13 cellular contexts compared by ENCODE assay signal in genomic region chr17:78322858-78323455, GRCh38. TPM values are rescaled to one million over a fixed set of nuclear protein-coding genes. Genes with fewer than 3 reads are reported as not detected.
DNase-seq lines count a peak whose midpoint lies in the region; ATAC-seq, FAIRE-seq and TF ChIP-seq lines count a peak whose summit lies in the region.
"Had no signal": no experiment of that assay in that cellular context is flagged by ENCODE, and none has a peak within 500 bp of the region (broad histone marks: within the 10 kb centered on the region; RNA-seq: fewer than 3 reads in every experiment).

No MANE protein-coding gene starts in this region.

- intact Hi-C loops in dendritic cell treated with granulocyte-macrophage colony-stimulating factor and Interleukin-4, amounts not matched to agents 40 ng/mL and 50 ng/mL, for 4 days (cut with micrococcal nuclease): no loop called here
- intact Hi-C loops in HepG2 (cut with micrococcal nuclease; ENCODE audit: unreplicated experiment): no loop called here

- H4K20me1 ChIP-seq in HepG2 (ENCODE audit: insufficient read depth, low read length): no peaks in the 10 kb centered on the region

- no peaks in the 10 kb centered on the region for H3K9me3 Mint-ChIP-seq in dendritic cell treated with granulocyte-macrophage colony-stimulating factor and Interleukin-4, amounts not matched to agents 40 ng/mL and 50 ng/mL, for 4 days
- H3K9me3 Mint-ChIP-seq: CD4-positive, CD25-positive, alpha-beta regulatory T cell had no signal

- TF ChIP-seq RAD21 in HepG2 (CRISPR knock-in tag; IDR thresholded peaks at IDR 0.05): no peak

- H3K27ac Mint-ChIP-seq in dendritic cell treated with granulocyte-macrophage colony-stimulating factor and Interleukin-4, amounts not matched to agents 40 ng/mL and 50 ng/mL, for 4 days: peak overlapping the region; percentile 92

- H3K4me3 Mint-ChIP-seq in dendritic cell treated with granulocyte-macrophage colony-stimulating factor and Interleukin-4, amounts not matched to agents 40 ng/mL and 50 ng/mL, for 4 days: no peak overlapping the region
- H3K4me3 Mint-ChIP-seq: CD4-positive, CD25-positive, alpha-beta regulatory T cell had no signal

- H3K27me3 ChIP-seq in HepG2 (ENCODE audit: control insufficient read depth in 1 of 2, insufficient read depth in 2 of 2, low read length in 2 of 2): peaks cover 14 to 72% of the 10 kb centered on the region in 2 experiments

- no peak overlapping the region for H3K27ac ChIP-seq in HepG2 (ENCODE audit: extremely low read length, insufficient read depth, low read length)

- ATAC-seq in HepG2: no peak
- no peak for ATAC-seq in GM21528 (IDR thresholded peaks at IDR 0.05; ENCODE audit: low FRiP score, unreplicated experiment)
- ATAC-seq in HG02970 (IDR thresholded peaks at IDR 0.05; ENCODE audit: low FRiP score, unreplicated experiment): no peak
- ATAC-seq in GM21723 (IDR thresholded peaks at IDR 0.05; ENCODE audit: unreplicated experiment): no peak

- H3K9me3 ChIP-seq in HepG2 (ENCODE audit: low read length): no peaks in the 10 kb centered on the region

- TF ChIP-seq CTCF in HepG2 (CRISPR knock-in tag; IDR thresholded peaks at IDR 0.05): no peak

- POLR2A ChIA-PET in HepG2 (lab: Yijun Ruan, JAX): no interaction called here

- FAIRE-seq in HepG2 (lab: Jason Lieb, UNC): no peak

- DNase-seq in ELR (ENCODE audit: low read depth): peak; percentile 43
- no peak for DNase-seq in HepG2 (ENCODE audit: low spot score)
- DNase-seq in skeletal muscle cell (ENCODE audit: low read depth): peak; percentile 86
- DNase-seq in DMS153 (lab: John Stamatoyannopoulos, UW): no peak
- DNase-seq: CD4-positive, CD25-positive, alpha-beta regulatory T cell; effector CD4-positive, alpha-beta T cell; NCI-H1417 treated with DMSO at 0.1 percent for 48 hours; retina had no signal

- peaks cover 18% of the 10 kb centered on the region for H3K4me1 ChIP-seq in HepG2 (ENCODE audit: insufficient read depth, low read length)

- H3K27me3 Mint-ChIP-seq in dendritic cell treated with granulocyte-macrophage colony-stimulating factor and Interleukin-4, amounts not matched to agents 40 ng/mL and 50 ng/mL, for 4 days: no peaks in the 10 kb centered on the region
- H3K27me3 Mint-ChIP-seq: CD4-positive, CD25-positive, alpha-beta regulatory T cell had no signal

- no peak overlapping the region for H3K9ac ChIP-seq in HepG2 (ENCODE audit: insufficient read depth, low read depth, low read length)

- H3K36me3 Mint-ChIP-seq in dendritic cell treated with granulocyte-macrophage colony-stimulating factor and Interleukin-4, amounts not matched to agents 40 ng/mL and 50 ng/mL, for 4 days (ENCODE audit: low read depth): no peaks in the 10 kb centered on the region
- H3K36me3 Mint-ChIP-seq: CD4-positive, CD25-positive, alpha-beta regulatory T cell had no signal

- H3K4me3 ChIP-seq in HepG2 (replicated peaks in 1 of 3; ENCODE audit: insufficient read depth in 1 of 3, low read depth in 2 of 3, low read length in 3 of 3): no peak overlapping the region
- no peak overlapping the region for H3K4me3 ChIP-seq in skeletal muscle cell (ENCODE audit: low read depth, low read length)

- no peak for TF ChIP-seq POLR2A in HepG2 (IDR thresholded peaks at IDR 0.05; ENCODE audit: insufficient read depth in 1 of 2, low read depth in 2 of 2, low read length in 2 of 2)

- H3K4me2 ChIP-seq in HepG2 (ENCODE audit: low read depth, low read length): no peak overlapping the region

- H3K4me1 Mint-ChIP-seq in dendritic cell treated with granulocyte-macrophage colony-stimulating factor and Interleukin-4, amounts not matched to agents 40 ng/mL and 50 ng/mL, for 4 days (ENCODE audit: low read depth): peaks cover 60% of the 10 kb centered on the region

- H3K36me3 ChIP-seq in HepG2 (replicated peaks in 1 of 2; ENCODE audit: control insufficient read depth in 1 of 2, insufficient read depth in 2 of 2, low read length in 2 of 2): no peaks in the 10 kb centered on the region

- CTCF ChIA-PET in HepG2 (lab: Yijun Ruan, JAX; ENCODE audit: low intra/inter-chr PET ratio, low total read pairs): no interaction called here

- TF ChIP-seq EP300 in HepG2 (IDR thresholded peaks at IDR 0.05; ENCODE audit: low read depth in 2 of 2, low read length in 2 of 2) (no peak), HepG2 (CRISPR knock-in tag; IDR thresholded peaks at IDR 0.05; ENCODE audit: borderline replicate concordance) (no peak)

- no peak overlapping the region for H2AFZ ChIP-seq in HepG2 (ENCODE audit: low read length)

- BruUV-seq in HepG2 (replicated peaks; lab: Mats Ljungman, UMichigan): no TSS peak

- no peaks in the 10 kb centered on the region for H3K79me2 ChIP-seq in HepG2 (ENCODE audit: insufficient read depth, low read length)

- WGBS in HepG2 (ENCODE audit: low lambda C conversion rate): 42% methylated on average over 14 of the region's 16 CpGs

- in situ Hi-C loops in HepG2 (cut with HindIII; ENCODE audit: extremely low pct_ligation_motif_present, low pct_unique_long_range_greater_than_20kb): no loop called here

TF ChIP-seq in HepG2, 621 proteins besides CTCF, POLR2A, EP300 and RAD21 (continues in another document):
- TF ChIP-seq ZNF83 (CRISPR knock-in tag; IDR thresholded peaks at IDR 0.05; ENCODE audit: borderline replicate concordance) (no peak), ELF3 (CRISPR knock-in tag; IDR thresholded peaks at IDR 0.05) (no peak), ZNF788 (CRISPR knock-in tag; IDR thresholded peaks at IDR 0.05; ENCODE audit: borderline replicate concordance) (0 out of 2 replicates have a peak, but pooled peaks have one; percentile 21), GABPA (IDR thresholded peaks at IDR 0.05; ENCODE audit: low read depth, low read length) (no peak), GABPA (CRISPR knock-in tag; IDR thresholded peaks at IDR 0.05; ENCODE audit: low read depth) (peak; percentile 62; the same call in 1 of the 2 replicates), ZNF772 (CRISPR knock-in tag; IDR thresholded peaks at IDR 0.05) (no peak), RARA (CRISPR knock-in tag; IDR thresholded peaks at IDR 0.05) (0 out of 2 replicates have a peak, but pooled peaks have one; percentile 16), YY1 (IDR thresholded peaks at IDR 0.05; ENCODE audit: insufficient read depth, insufficient replicate concordance, low read depth, low read length) (no peak), BHLHE40 (IDR thresholded peaks at IDR 0.05; ENCODE audit: low read length) (no peak)

RNA-seq across cellular contexts. Expression of gene SOCS3, which starts 36.9 kb away (rescaled TPM):
- total RNA-seq in HepG2 (2016; rRNA removed; fragmentation: Illumina TruSeq; extraction: Trizol): 0.66 and 0.77 TPM in 2 replicates
- 0.30 and 0.35 TPM in 2 replicates for total RNA-seq in HepG2 (2016; cell fraction: cytosol; rRNA removed; fragmentation: Illumina TruSeq; extraction: Trizol; ENCODE audit: low read depth)
- total RNA-seq in HepG2 (2016; cell fraction: insoluble cytoplasmic fraction; rRNA removed; fragmentation: Illumina TruSeq; extraction: Trizol): 0.59 and 0.95 TPM in 2 replicates
- 0.83 and 0.93 TPM in 2 replicates for total RNA-seq in HepG2 (2016; cell fraction: membrane; rRNA removed; fragmentation: Illumina TruSeq; extraction: Trizol)
- 0.66 and 1.2 TPM in 2 replicates for total RNA-seq in HepG2 (2016; cell fraction: nucleus; rRNA removed; fragmentation: Illumina TruSeq; extraction: Trizol)
- 2.4 and 3.2 TPM in 2 replicates for polyA plus RNA-seq in HepG2 (2011; rRNA removed)
- 2.4 and 2.6 TPM in 2 replicates for polyA plus RNA-seq in HepG2 (2011; cell fraction: cytosol; rRNA removed)
- 4.1 and 5.9 TPM in 2 replicates for polyA plus RNA-seq in HepG2 (2011; cell fraction: nucleus; rRNA removed)
- polyA plus RNA-seq in HepG2 (2012): 0.94 and 3.5 TPM in 2 replicates
- polyA plus RNA-seq in HepG2 (2016; cell fraction: cytosol; fragmentation: Illumina TruSeq; extraction: Trizol; ENCODE audit: low read depth): 0.05 and 0.10 TPM in 2 replicates
- 0.32 and 0.52 TPM in 2 replicates for polyA plus RNA-seq in HepG2 (2016; cell fraction: insoluble cytoplasmic fraction; fragmentation: Illumina TruSeq; extraction: Trizol; ENCODE audit: low read depth)
- 0.27 and 0.28 TPM in 2 replicates for polyA plus RNA-seq in HepG2 (2016; cell fraction: membrane; fragmentation: Illumina TruSeq; extraction: Trizol; ENCODE audit: low read depth)
- 1.1 and 1.3 TPM in 2 replicates for polyA plus RNA-seq in HepG2 (2016; cell fraction: nucleus; fragmentation: Illumina TruSeq; extraction: Trizol; ENCODE audit: insufficient read depth, low read depth)
- polyA minus RNA-seq in HepG2 (2011; rRNA and poly(A)+ RNA removed; ENCODE audit: low replicate concordance): 11.0 and 18.7 TPM in 2 replicates
- 6.9 and 7.9 TPM in 2 replicates for polyA minus RNA-seq in HepG2 (2011; cell fraction: cytosol; rRNA and poly(A)+ RNA removed)
- 3.5 and 5.2 TPM in 2 replicates for polyA minus RNA-seq in HepG2 (2011; cell fraction: nucleus; rRNA and poly(A)+ RNA removed)
- total RNA-seq: OCI-LY7 had no signal

RNA-seq across cellular contexts. Expression of gene PGS1, which starts 55.5 kb away (rescaled TPM):
- total RNA-seq in HepG2 (2016; rRNA removed; fragmentation: Illumina TruSeq; extraction: Trizol): 18.8 and 25.9 TPM in 2 replicates
- 10.8 and 10.9 TPM in 2 replicates for total RNA-seq in HepG2 (2016; cell fraction: cytosol; rRNA removed; fragmentation: Illumina TruSeq; extraction: Trizol; ENCODE audit: low read depth)
- 14.8 and 27.5 TPM in 2 replicates for total RNA-seq in HepG2 (2016; cell fraction: insoluble cytoplasmic fraction; rRNA removed; fragmentation: Illumina TruSeq; extraction: Trizol)
- 11.3 and 11.9 TPM in 2 replicates for total RNA-seq in HepG2 (2016; cell fraction: membrane; rRNA removed; fragmentation: Illumina TruSeq; extraction: Trizol)
- total RNA-seq in HepG2 (2016; cell fraction: nucleus; rRNA removed; fragmentation: Illumina TruSeq; extraction: Trizol): 27.4 and 30.7 TPM in 2 replicates
- polyA plus RNA-seq in HepG2 (2011; rRNA removed): 31.5 and 42.3 TPM in 2 replicates
- 30.6 and 33.0 TPM in 2 replicates for polyA plus RNA-seq in HepG2 (2011; cell fraction: cytosol; rRNA removed)
- polyA plus RNA-seq in HepG2 (2011; cell fraction: nucleus; rRNA removed): 151 and 153 TPM in 2 replicates
- 18.3 and 27.7 TPM in 2 replicates for polyA plus RNA-seq in HepG2 (2012)
- polyA plus RNA-seq in HepG2 (2016; cell fraction: cytosol; fragmentation: Illumina TruSeq; extraction: Trizol; ENCODE audit: low read depth): 2.9 and 3.9 TPM in 2 replicates
- polyA plus RNA-seq in HepG2 (2016; cell fraction: insoluble cytoplasmic fraction; fragmentation: Illumina TruSeq; extraction: Trizol; ENCODE audit: low read depth): 12.8 and 16.5 TPM in 2 replicates
- 6.1 and 6.7 TPM in 2 replicates for polyA plus RNA-seq in HepG2 (2016; cell fraction: membrane; fragmentation: Illumina TruSeq; extraction: Trizol; ENCODE audit: low read depth)
- 50.4 and 56.8 TPM in 2 replicates for polyA plus RNA-seq in HepG2 (2016; cell fraction: nucleus; fragmentation: Illumina TruSeq; extraction: Trizol; ENCODE audit: insufficient read depth, low read depth)
- 49.2 and 54.3 TPM in 2 replicates for polyA minus RNA-seq in HepG2 (2011; rRNA and poly(A)+ RNA removed; ENCODE audit: low replicate concordance)
- 13.6 and 15.2 TPM in 2 replicates for polyA minus RNA-seq in HepG2 (2011; cell fraction: cytosol; rRNA and poly(A)+ RNA removed)
- 58.3 and 63.7 TPM in 2 replicates for polyA minus RNA-seq in HepG2 (2011; cell fraction: nucleus; rRNA and poly(A)+ RNA removed)

Comparison
In these comparisons a context has a peak if more than half of its experiments do, and no peak if none do; other contexts are left out.
1. DNase-seq: peak in ELR (single experiment) and skeletal muscle cell (single experiment); none in HepG2 (single experiment) and DMS153 (single experiment).